Comparison of ENCODE assay signal across 25 cellular contexts in the genomic region with DNA sequence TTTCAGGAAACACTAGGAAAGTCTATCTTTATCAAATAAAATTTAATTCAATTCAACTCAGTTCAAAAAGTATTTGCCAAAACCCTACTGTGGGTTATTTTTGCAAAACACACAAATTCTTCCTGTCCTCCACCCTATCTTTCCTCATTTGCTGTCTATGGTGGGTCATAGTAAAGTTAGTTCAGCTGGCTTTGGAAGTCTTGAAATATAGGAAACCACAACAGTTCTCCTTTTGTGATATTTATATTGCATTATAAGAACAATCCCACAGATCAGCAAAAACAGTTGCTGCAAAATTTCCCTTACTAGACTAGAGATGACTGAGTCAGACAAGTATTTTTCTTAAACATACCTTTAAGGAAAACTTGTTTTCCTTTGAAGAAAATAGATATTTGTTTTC. TPM values are rescaled to one million over a fixed set of nuclear protein-coding genes. Genes with fewer than 3 reads are reported as not detected.
A peak's percentile ranks its signal among the peaks of the same experiment; 100 is the strongest.
DNase-seq lines count a peak whose midpoint lies in the region; ATAC-seq, FAIRE-seq and TF ChIP-seq lines count a peak whose summit lies in the region.
"Had no signal": no experiment of that assay in that cellular context is flagged by ENCODE, and none has a peak within 500 bp of the region (broad histone marks: within the 10 kb centered on the region; RNA-seq: fewer than 3 reads in every experiment).

No MANE protein-coding gene starts in this region.

- CTCF ChIA-PET in activated B cell treated with CpG ODN at 0.5 μM for 24 hours (lab: Charles Lee) = no interaction called here

- peak; percentile 94 for FAIRE-seq in pancreas (lab: Jason Lieb, UNC)
- FAIRE-seq: bronchial epithelial cell had no signal

- peaks cover 82% of the 10 kb centered on the region for H3K36me3 Mint-ChIP-seq in activated B cell treated with CpG ODN at 0.5 μM for 24 hours (ENCODE audit: low read depth)
- H3K36me3 Mint-ChIP-seq: activated naive CD8-positive, alpha-beta T cell treated with anti-CD3 and anti-CD28 coated beads for 36 hours; type B pancreatic cell had no signal

- POLR2A ChIA-PET in activated B cell treated with CpG ODN at 0.5 μM for 24 hours (lab: Charles Lee) = interaction anchor here (0.7 to 1.9 kb wide), 3 partner anchors 14 to 64 kb away, joined by 3 to 6 read pairs (median 5); no protein-coding TSS in a partner anchor

- H3K27ac ChIP-seq in pancreas (no peak overlapping the region), adrenal gland (no peak overlapping the region)
- H3K27ac ChIP-seq in effector memory CD4-positive, alpha-beta T cell (ENCODE audit: insufficient read depth, low read length, poor library complexity, severe bottlenecking) = no peak overlapping the region
- H3K27ac ChIP-seq: foreskin keratinocyte, Peyer's patch had no signal

- no peak for ATAC-seq in activated B cell treated with CpG ODN at 0.5 μM for 24 hours (ENCODE audit: low read depth)
- no peak for ATAC-seq in pancreas
- ATAC-seq: activated T-helper 17 cell treated with anti-CD3 and anti-CD28 coated beads, Interleukin-2, amount 50 U/mL, for 72 hours; foreskin keratinocyte; SK-N-SH treated with all-trans-retinoic acid at 6 μM for 48 hours had no signal

- no peaks in the 10 kb centered on the region for H3K27me3 Mint-ChIP-seq in activated B cell treated with CpG ODN at 0.5 μM for 24 hours
- H3K27me3 Mint-ChIP-seq: activated naive CD8-positive, alpha-beta T cell treated with anti-CD3 and anti-CD28 coated beads for 36 hours; activated T-helper 17 cell treated with anti-CD3 and anti-CD28 coated beads, Interleukin-2, amount 50 U/mL, for 72 hours; type B pancreatic cell had no signal

- no peaks in the 10 kb centered on the region for H3K9me3 ChIP-seq in pancreas
- no peaks in the 10 kb centered on the region for H3K9me3 ChIP-seq in effector memory CD4-positive, alpha-beta T cell (ENCODE audit: control insufficient read depth, low read length)
- no peaks in the 10 kb centered on the region for H3K9me3 ChIP-seq in adrenal gland (replicated peaks in 1 of 3)
- H3K9me3 ChIP-seq: Peyer's patch had no signal

- no peak overlapping the region for H3K4me3 ChIP-seq in NB4 (ENCODE audit: low read depth, low read length)
- no peak overlapping the region for H3K4me3 ChIP-seq in pancreas
- no peak overlapping the region for H3K4me3 ChIP-seq in effector memory CD4-positive, alpha-beta T cell (ENCODE audit: insufficient read depth, low read depth, low read length, poor library complexity, severe bottlenecking)
- no peak overlapping the region for H3K4me3 ChIP-seq in adrenal gland
- H3K4me3 ChIP-seq: Peyer's patch had no signal

- no peak for TF ChIP-seq CTCF in NB4 (IDR thresholded peaks at IDR 0.05; ENCODE audit: low read depth, low read length)
- no peak for TF ChIP-seq CTCF in activated B cell treated with CpG ODN at 0.5 μM for 24 hours (IDR thresholded peaks at IDR 0.05)
- TF ChIP-seq CTCF in pancreas (IDR thresholded peaks at IDR 0.05) = no peak
- TF ChIP-seq CTCF in adrenal gland (IDR thresholded peaks at IDR 0.05) = no peak

- H3K27me3 ChIP-seq in pancreas = no peaks in the 10 kb centered on the region
- H3K27me3 ChIP-seq in effector memory CD4-positive, alpha-beta T cell (replicated peaks; ENCODE audit: control insufficient read depth, insufficient read depth, low read length, poor library complexity, severe bottlenecking) = no peaks in the 10 kb centered on the region
- peaks cover 10% of the 10 kb centered on the region for H3K27me3 ChIP-seq in adrenal gland
- H3K27me3 ChIP-seq: foreskin keratinocyte, Peyer's patch had no signal

- H3K36me3 ChIP-seq in pancreas = no peaks in the 10 kb centered on the region
- H3K36me3 ChIP-seq in effector memory CD4-positive, alpha-beta T cell (ENCODE audit: control insufficient read depth, insufficient read depth, low read length) = no peaks in the 10 kb centered on the region
- no peaks in the 10 kb centered on the region for H3K36me3 ChIP-seq in adrenal gland (replicated peaks in 1 of 2)
- H3K36me3 ChIP-seq: Peyer's patch had no signal

- peaks cover 58% of the 10 kb centered on the region for H3K4me1 Mint-ChIP-seq in activated B cell treated with CpG ODN at 0.5 μM for 24 hours
- H3K4me1 Mint-ChIP-seq: activated T-helper 17 cell treated with anti-CD3 and anti-CD28 coated beads, Interleukin-2, amount 50 U/mL, for 72 hours had no signal

- no peak for TF ChIP-seq POLR2A in NB4 (IDR thresholded peaks at IDR 0.05; ENCODE audit: extremely low read depth, insufficient read length)
- TF ChIP-seq POLR2A in adrenal gland (IDR thresholded peaks at IDR 0.05) = no peak

- H3K4me3 Mint-ChIP-seq in activated B cell treated with CpG ODN at 0.5 μM for 24 hours = no peak overlapping the region
- H3K4me3 Mint-ChIP-seq: activated naive CD8-positive, alpha-beta T cell treated with anti-CD3 and anti-CD28 coated beads for 36 hours; activated T-helper 17 cell treated with anti-CD3 and anti-CD28 coated beads, Interleukin-2, amount 50 U/mL, for 72 hours; HFFc6; type B pancreatic cell had no signal

- no peaks in the 10 kb centered on the region for H3K9me3 Mint-ChIP-seq in activated B cell treated with CpG ODN at 0.5 μM for 24 hours
- H3K9me3 Mint-ChIP-seq: activated naive CD8-positive, alpha-beta T cell treated with anti-CD3 and anti-CD28 coated beads for 36 hours; activated T-helper 17 cell treated with anti-CD3 and anti-CD28 coated beads, Interleukin-2, amount 50 U/mL, for 72 hours; HFFc6; type B pancreatic cell had no signal

- H3K4me1 ChIP-seq in pancreas = no peaks in the 10 kb centered on the region
- H3K4me1 ChIP-seq in effector memory CD4-positive, alpha-beta T cell (ENCODE audit: control insufficient read depth, insufficient read depth, low read length, poor library complexity, severe bottlenecking) = no peaks in the 10 kb centered on the region
- no peaks in the 10 kb centered on the region for H3K4me1 ChIP-seq in adrenal gland (replicated peaks in 1 of 2)
- H3K4me1 ChIP-seq: foreskin keratinocyte, Peyer's patch had no signal

- DNase-seq in GF-D8 (lab: John Stamatoyannopoulos, UW) (peak; percentile 64), NB4 (ENCODE audit: low read depth) (peak; percentile 73), activated B cell treated with CpG ODN at 0.5 μM for 24 hours (no peak), pancreas (no peak), adrenal gland (no peak), NCI-H748 treated with DMSO at 0.1 percent for 48 hours (lab: John Stamatoyannopoulos, UW) (no peak)
- DNase-seq in effector memory CD4-positive, alpha-beta T cell = no peak
- DNase-seq in activated T-cell treated with anti-CD3 and anti-CD28 coated beads, Interleukin-2, amount 50 U/mL, for 48 hours = no peak
- DNase-seq: activated CD4-positive, alpha-beta T cell treated with anti-CD3 and anti-CD28 coated beads for 48 hours; activated naive CD8-positive, alpha-beta T cell treated with anti-CD3 and anti-CD28 coated beads for 36 hours; COR-L47; foreskin keratinocyte; HFFc6; hippocampal formation; islet precursor cell; mammary epithelial cell; NCI-H226; Peyer's patch; retina had no signal

- intact Hi-C loops in activated B cell treated with CpG ODN at 0.5 μM for 24 hours (cut with micrococcal nuclease) = no loop called here
- intact Hi-C loops in pancreas (cut with DNase I) = no loop called here
- intact Hi-C loops in adrenal gland (cut with DNase I) = no loop called here

- H3K27ac Mint-ChIP-seq in activated B cell treated with CpG ODN at 0.5 μM for 24 hours = peak overlapping the region; percentile 46
- H3K27ac Mint-ChIP-seq: activated naive CD8-positive, alpha-beta T cell treated with anti-CD3 and anti-CD28 coated beads for 36 hours; activated T-helper 17 cell treated with anti-CD3 and anti-CD28 coated beads, Interleukin-2, amount 50 U/mL, for 72 hours; HFFc6; type B pancreatic cell had no signal

RNA-seq across cellular contexts. Expression of a gene that starts 22.2 kb away (rescaled TPM):
- total RNA-seq in activated B cell treated with CpG ODN at 0.5 μM for 24 hours (155 and 165 TPM in 2 replicates), pancreas (10 to 100 TPM in 3 of 6 donors, 1 to 10 TPM in 3; 1.5 to 38.3 (median 7.6) TPM), adrenal gland (100 to 1,000 TPM in 2 of 8 donors, 10 to 100 TPM in 6; 25.2 to 153 (median 80.2) TPM)
- polyA plus RNA-seq in pancreas (1 to 10 TPM in 1 of 2 donors, under 1 TPM in 1; 0.80 to 1.1 TPM), adrenal gland (10 to 100 TPM in 1 of 3 donors, 1 to 10 TPM in 2; 5.5 to 22.9 (median 8.8) TPM)
- total RNA-seq: bronchial epithelial cell, dermis microvascular lymphatic vessel endothelial cell, epithelial cell of proximal tubule, foreskin keratinocyte, HFFc6 had no signal
- polyA plus RNA-seq: foreskin keratinocyte had no signal

RNA-seq across cellular contexts. Expression of a gene that starts 45.3 kb away (rescaled TPM):
- total RNA-seq in activated B cell treated with CpG ODN at 0.5 μM for 24 hours (17.7 and 19.1 TPM in 2 replicates), pancreas (10 to 100 TPM in 1 of 6 donors, 1 to 10 TPM in 5; 5.0 to 11.3 (median 6.8) TPM), adrenal gland (100 to 1,000 TPM in 1 of 8 donors, 10 to 100 TPM in 7; 26.6 to 101 (median 59.4) TPM)
- polyA plus RNA-seq in pancreas (10 to 100 TPM in 1 of 2 donors, 1 to 10 TPM in 1; 8.5 to 18.8 TPM), adrenal gland (100 to 1,000 TPM in 1 of 3 donors, 10 to 100 TPM in 2; 25.2 to 137 (median 27.3) TPM)

Comparison
In these comparisons a context has a peak if more than half of its experiments do, and no peak if none do; other contexts are left out.
1. DNase-seq: peak in GF-D8 (single experiment) and NB4 (single experiment); none in activated B cell treated with CpG ODN at 0.5 μM for 24 hours (single experiment), pancreas (0 of 6), effector memory CD4-positive, alpha-beta T cell (0 of 3), activated T-cell treated with anti-CD3 and anti-CD28 coated beads, Interleukin-2, amount 50 U/mL, for 48 hours (0 of 2), adrenal gland (0 of 7) and NCI-H748 treated with DMSO at 0.1 percent for 48 hours (single experiment).